11 cellular contexts compared by ENCODE assay signal in the genomic region with DNA sequence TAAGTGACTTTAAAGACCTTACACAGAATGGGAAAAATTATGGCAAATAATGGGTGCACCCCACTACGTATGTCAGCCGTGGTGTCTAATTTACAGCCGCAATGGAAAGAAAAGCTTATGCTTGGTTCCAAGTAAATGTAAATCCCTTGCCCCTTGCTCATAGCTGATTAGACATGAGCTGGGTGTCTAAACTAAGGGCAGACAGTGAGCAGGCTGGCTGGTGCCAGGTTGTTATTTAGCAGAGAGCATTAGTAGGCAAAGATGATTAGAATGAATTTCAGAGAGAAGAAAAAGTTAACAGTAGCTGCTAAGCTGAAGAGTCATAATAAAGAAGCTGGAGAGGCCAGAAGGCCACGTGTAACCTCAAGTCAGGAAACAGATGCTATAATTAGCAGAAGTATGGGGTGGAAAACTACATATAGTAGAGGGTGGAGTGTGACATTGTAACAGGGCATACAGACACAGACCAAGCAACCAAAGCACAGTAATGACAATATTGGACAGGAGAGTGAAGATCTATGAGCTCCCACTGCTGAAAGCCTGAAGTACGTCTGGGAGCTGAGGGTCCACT.
A peak's percentile ranks its signal among the peaks of the same experiment; 100 is the strongest.
DNase-seq lines count a peak whose midpoint lies in the region; ATAC-seq, FAIRE-seq and TF ChIP-seq lines count a peak whose summit lies in the region.
"Had no signal": no experiment of that assay in that cellular context is flagged by ENCODE, and none has a peak within 500 bp of the region (broad histone marks: within the 10 kb centered on the region; RNA-seq: fewer than 3 reads in every experiment).

No MANE protein-coding gene starts in this region.

- H3K27ac ChIP-seq in endodermal cell (ENCODE audit: low read depth, low read length), result no peak overlapping the region
- H3K27ac ChIP-seq: transverse colon, VCaP had no signal

- peak; percentile 9 to 30 for ATAC-seq in activated naive CD4-positive, alpha-beta T cell treated with anti-CD3 and anti-CD28 coated beads, Interleukin-2, amount 50 U/mL, for 72 hours
- peak; percentile 23 for ATAC-seq in HG03097 (IDR thresholded peaks at IDR 0.05; ENCODE audit: low FRiP score, unreplicated experiment)
- ATAC-seq in stimulated activated effector memory CD8-positive, alpha-beta T cell treated with anti-CD3 and anti-CD28 coated beads, Interleukin-12 subunit alpha, Interleukin-12 subunit beta, amount 100 ng/mL, for 72 hours, result peak; percentile 19

- no peaks in the 10 kb centered on the region for H3K9me3 Mint-ChIP-seq in activated naive CD4-positive, alpha-beta T cell treated with anti-CD3 and anti-CD28 coated beads, Interleukin-2, amount 50 U/mL, for 72 hours
- peaks cover 3% of the 10 kb centered on the region for H3K9me3 Mint-ChIP-seq in T-helper 2 cell treated with Interferon-gamma antibody and Interleukin-4, amounts not matched to agents 5 μg/mL and 100 μg/mL, for 36 hours
- H3K9me3 Mint-ChIP-seq in stimulated activated effector memory CD8-positive, alpha-beta T cell treated with anti-CD3 and anti-CD28 coated beads, Interleukin-12 subunit alpha, Interleukin-12 subunit beta, amount 100 ng/mL, for 72 hours, result peaks cover 4% of the 10 kb centered on the region
- H3K9me3 Mint-ChIP-seq in endodermal cell (no peaks in the 10 kb centered on the region), glutamatergic neuron (ENCODE audit: unreplicated experiment) (no peaks in the 10 kb centered on the region)

- H3K27me3 ChIP-seq in endodermal cell (ENCODE audit: control insufficient read depth, insufficient read depth, low read length, poor library complexity, severe bottlenecking), result no peaks in the 10 kb centered on the region
- H3K27me3 ChIP-seq: transverse colon had no signal

- H3K9me3 ChIP-seq in endodermal cell (ENCODE audit: control insufficient read depth, low read length), result no peaks in the 10 kb centered on the region
- H3K9me3 ChIP-seq: transverse colon had no signal

- H3K4me3 ChIP-seq in endodermal cell (ENCODE audit: low read length), result no peak overlapping the region
- H3K4me3 ChIP-seq: transverse colon had no signal

- no peak for FAIRE-seq in GM19239 (lab: Jason Lieb, UNC)

- H3K36me3 Mint-ChIP-seq in activated naive CD4-positive, alpha-beta T cell treated with anti-CD3 and anti-CD28 coated beads, Interleukin-2, amount 50 U/mL, for 72 hours, result no peaks in the 10 kb centered on the region
- no peaks in the 10 kb centered on the region for H3K36me3 Mint-ChIP-seq in T-helper 2 cell treated with Interferon-gamma antibody and Interleukin-4, amounts not matched to agents 5 μg/mL and 100 μg/mL, for 36 hours (ENCODE audit: low read depth)
- no peaks in the 10 kb centered on the region for H3K36me3 Mint-ChIP-seq in stimulated activated effector memory CD8-positive, alpha-beta T cell treated with anti-CD3 and anti-CD28 coated beads, Interleukin-12 subunit alpha, Interleukin-12 subunit beta, amount 100 ng/mL, for 72 hours
- no peaks in the 10 kb centered on the region for H3K36me3 Mint-ChIP-seq in endodermal cell (ENCODE audit: low read depth)
- peaks cover under 1% of the 10 kb centered on the region for H3K36me3 Mint-ChIP-seq in glutamatergic neuron (ENCODE audit: unreplicated experiment)

- H3K4me3 Mint-ChIP-seq in T-helper 2 cell treated with Interferon-gamma antibody and Interleukin-4, amounts not matched to agents 5 μg/mL and 100 μg/mL, for 36 hours, result peak overlapping the region; percentile 33
- H3K4me3 Mint-ChIP-seq in stimulated activated effector memory CD8-positive, alpha-beta T cell treated with anti-CD3 and anti-CD28 coated beads, Interleukin-12 subunit alpha, Interleukin-12 subunit beta, amount 100 ng/mL, for 72 hours, result no peak overlapping the region
- H3K4me3 Mint-ChIP-seq in endodermal cell (no peak overlapping the region), glutamatergic neuron (ENCODE audit: unreplicated experiment) (no peak overlapping the region)

- WGBS in endodermal cell (ENCODE audit: insufficient coverage in 1 of 2, insufficient read length in 1 of 2), 2 experiments, result 93 to 97% methylated on average over 5 of the region's 5 CpGs

- no peak for DNase-seq in activated naive CD4-positive, alpha-beta T cell treated with anti-CD3 and anti-CD28 coated beads, Interleukin-2, amount 50 U/mL, for 72 hours (ENCODE audit: low spot score in 2 of 2)
- DNase-seq in activated naive CD4-positive, alpha-beta T cell treated with anti-CD3 and anti-CD28 coated beads, Interleukin-2, amount 50 U/mL, for 16 hours, result no peak
- DNase-seq in T-helper 2 cell treated with Interferon-gamma antibody and Interleukin-4, amounts not matched to agents 5 μg/mL and 100 μg/mL, for 36 hours (ENCODE audit: low spot score), result no peak
- no peak for DNase-seq in stimulated activated effector memory CD8-positive, alpha-beta T cell treated with anti-CD3 and anti-CD28 coated beads, Interleukin-12 subunit alpha, Interleukin-12 subunit beta, amount 100 ng/mL, for 72 hours (ENCODE audit: low spot score in 2 of 2)
- DNase-seq in endodermal cell, result no peak
- no peak for DNase-seq in glutamatergic neuron
- DNase-seq in GM19239 (ENCODE audit: insufficient read length, low spot score), result no peak
- DNase-seq: NCI-H446 treated with DMSO at 0.1 percent for 48 hours, transverse colon had no signal

- TF ChIP-seq CTCF in endodermal cell (conservative IDR thresholded peaks at IDR 0.05) (no peak), glutamatergic neuron (IDR thresholded peaks at IDR 0.05; ENCODE audit: partially characterized antibody, unreplicated experiment) (no peak)

- H3K9ac ChIP-seq in endodermal cell (ENCODE audit: extremely low read depth, low read length, poor library complexity, severe bottlenecking), result no peak overlapping the region

- no peaks in the 10 kb centered on the region for H3K36me3 ChIP-seq in endodermal cell (ENCODE audit: control insufficient read depth, insufficient read depth, low read length)
- H3K36me3 ChIP-seq: transverse colon had no signal

- no peak overlapping the region for H3K27ac Mint-ChIP-seq in activated naive CD4-positive, alpha-beta T cell treated with anti-CD3 and anti-CD28 coated beads, Interleukin-2, amount 50 U/mL, for 72 hours
- no peak overlapping the region for H3K27ac Mint-ChIP-seq in T-helper 2 cell treated with Interferon-gamma antibody and Interleukin-4, amounts not matched to agents 5 μg/mL and 100 μg/mL, for 36 hours
- no peak overlapping the region for H3K27ac Mint-ChIP-seq in stimulated activated effector memory CD8-positive, alpha-beta T cell treated with anti-CD3 and anti-CD28 coated beads, Interleukin-12 subunit alpha, Interleukin-12 subunit beta, amount 100 ng/mL, for 72 hours
- H3K27ac Mint-ChIP-seq in endodermal cell (no peak overlapping the region), glutamatergic neuron (ENCODE audit: unreplicated experiment) (no peak overlapping the region)

- peaks cover 28% of the 10 kb centered on the region for H3K4me1 Mint-ChIP-seq in T-helper 2 cell treated with Interferon-gamma antibody and Interleukin-4, amounts not matched to agents 5 μg/mL and 100 μg/mL, for 36 hours (ENCODE audit: low read depth)
- no peaks in the 10 kb centered on the region for H3K4me1 Mint-ChIP-seq in stimulated activated effector memory CD8-positive, alpha-beta T cell treated with anti-CD3 and anti-CD28 coated beads, Interleukin-12 subunit alpha, Interleukin-12 subunit beta, amount 100 ng/mL, for 72 hours
- H3K4me1 Mint-ChIP-seq in endodermal cell (no peaks in the 10 kb centered on the region), glutamatergic neuron (ENCODE audit: low read depth, unreplicated experiment) (no peaks in the 10 kb centered on the region)

- H3K27me3 Mint-ChIP-seq in T-helper 2 cell treated with Interferon-gamma antibody and Interleukin-4, amounts not matched to agents 5 μg/mL and 100 μg/mL, for 36 hours (ENCODE audit: low read depth), result peaks cover 5% of the 10 kb centered on the region
- no peaks in the 10 kb centered on the region for H3K27me3 Mint-ChIP-seq in endodermal cell (ENCODE audit: insufficient read depth)
- no peaks in the 10 kb centered on the region for H3K27me3 Mint-ChIP-seq in glutamatergic neuron (ENCODE audit: unreplicated experiment)

- no peaks in the 10 kb centered on the region for H3K4me1 ChIP-seq in endodermal cell (ENCODE audit: control insufficient read depth, insufficient read depth, low read length)
